Comparison of ENCODE assay signal across 8 cellular contexts in the genomic region with DNA sequence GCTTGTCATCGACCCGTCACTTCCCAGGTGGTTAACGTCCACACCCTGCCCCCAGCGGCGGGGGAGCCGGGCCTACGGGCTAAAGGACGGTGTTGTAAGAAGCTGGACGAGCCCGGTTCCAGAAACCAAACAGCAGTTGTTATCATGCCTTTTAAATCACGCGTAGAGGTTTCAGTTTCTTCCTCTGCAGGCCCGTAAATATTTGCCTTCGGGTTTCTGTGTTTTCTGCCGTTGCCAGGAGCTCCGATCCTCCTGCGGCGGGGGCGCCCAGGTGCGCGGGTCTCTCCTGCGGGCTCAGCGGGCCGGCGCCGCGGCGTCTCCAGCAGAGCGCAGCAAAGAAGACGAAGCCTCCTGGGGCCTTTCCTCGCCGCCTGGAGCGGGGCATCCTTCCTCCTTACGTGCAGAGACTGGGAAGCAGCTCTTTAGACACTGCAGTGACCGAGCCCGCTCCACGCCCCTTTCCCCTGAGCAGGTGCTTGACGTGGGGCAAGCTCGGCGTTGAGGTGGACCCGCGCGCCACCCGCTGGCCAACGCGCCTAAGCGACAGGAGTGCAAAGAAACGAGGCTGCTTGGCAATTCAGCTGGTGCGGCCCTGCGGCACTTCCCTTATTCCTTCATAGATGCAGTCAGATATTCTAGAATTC. TPM values are rescaled to one million over a fixed set of nuclear protein-coding genes. Genes with fewer than 3 reads are reported as not detected.
DNase-seq lines count a peak whose midpoint lies in the region; ATAC-seq and TF ChIP-seq lines count a peak whose summit lies in the region.

No MANE protein-coding gene starts in this region.

- H3K27ac ChIP-seq in ectodermal cell (ENCODE audit: insufficient read depth, low read depth, low read length, poor library complexity, severe bottlenecking), result no peak overlapping the region

- CTCF ChIA-PET in BJ (lab: Yijun Ruan, JAX), result interaction anchor here (0.7 to 3.5 kb wide), 31 partner anchors 8 to 830 kb away, joined by 3 to 67 read pairs (median 5); a partner anchor contains a TSS
- CTCF ChIA-PET in activated CD4-positive, alpha-beta memory T cell treated with anti-CD3 and anti-CD28 coated beads, Interleukin-2, amount 10 ng/mL, durations not matched to agents 7 days and 5 days (lab: Charles Lee), result interaction anchor here (0.6 to 2.6 kb wide), 39 partner anchors 8 to 854 kb away, joined by 3 to 33 read pairs (median 4); a partner anchor contains a TSS

- no peaks in the 10 kb centered on the region for H3K9me3 ChIP-seq in ectodermal cell (ENCODE audit: control insufficient read depth, low read length)

- H3K27me3 Mint-ChIP-seq in activated CD4-positive, alpha-beta memory T cell treated with anti-CD3 and anti-CD28 coated beads, Interleukin-2, amount 10 ng/mL, durations not matched to agents 7 days and 5 days, result peaks cover 64% of the 10 kb centered on the region

- DNase-seq in BJ (ENCODE audit: low read depth), result no peak
- peak; percentile 93 for DNase-seq in NCI-H748 (lab: John Stamatoyannopoulos, UW; ENCODE audit: unreplicated experiment)
- peak; percentile 78 for DNase-seq in activated CD4-positive, alpha-beta memory T cell treated with anti-CD3 and anti-CD28 coated beads, Interleukin-2, amount 10 ng/mL, durations not matched to agents 7 days and 5 days
- peak; percentile 74 to 75 for DNase-seq in lung microvascular endothelial cell (ENCODE audit: low read depth in 2 of 2)
- DNase-seq in stimulated activated CD4-positive, alpha-beta T cell treated with anti-CD3 and anti-CD28 coated beads, TNF-alpha, amount 100 ng/mL, for 4 hours (ENCODE audit: low read depth in 3 of 3), result peak; percentile 52 to 58 (median 54)

- WGBS in ectodermal cell, 2 experiments, result 4 to 5% methylated on average over 50 of the region's 50 CpGs

- no peak overlapping the region for H3K27ac Mint-ChIP-seq in activated CD4-positive, alpha-beta memory T cell treated with anti-CD3 and anti-CD28 coated beads, Interleukin-2, amount 10 ng/mL, durations not matched to agents 7 days and 5 days

- H3K36me3 ChIP-seq in BJ (ENCODE audit: control insufficient read depth, insufficient read depth, low read length) (no peaks in the 10 kb centered on the region), ectodermal cell (ENCODE audit: control insufficient read depth, insufficient read depth, low read length) (no peaks in the 10 kb centered on the region)

- H3K36me3 Mint-ChIP-seq in activated CD4-positive, alpha-beta memory T cell treated with anti-CD3 and anti-CD28 coated beads, Interleukin-2, amount 10 ng/mL, durations not matched to agents 7 days and 5 days (ENCODE audit: low read depth), result no peaks in the 10 kb centered on the region

- peak; percentile 87 for TF ChIP-seq CTCF in BJ (IDR thresholded peaks at IDR 0.05; ENCODE audit: insufficient read depth, low read depth, low read length)

- ATAC-seq in GM19372 (IDR thresholded peaks at IDR 0.05; ENCODE audit: low read depth, unreplicated experiment), result peak; percentile 97
- ATAC-seq in HG03469 (IDR thresholded peaks at IDR 0.05; ENCODE audit: unreplicated experiment), result peak; percentile 74

- H3K4me3 ChIP-seq in BJ (ENCODE audit: low read depth, low read length), result peak overlapping the region; percentile 36
- peak overlapping the region; percentile 41 for H3K4me3 ChIP-seq in ectodermal cell (ENCODE audit: insufficient read depth, low read depth, low read length)

- POLR2A ChIA-PET in BJ (lab: Charles Lee), result interaction anchor here (1.0 kb wide), 1 partner anchor 12 kb away, joined by 3 read pairs; no protein-coding TSS in a partner anchor
- POLR2A ChIA-PET in activated CD4-positive, alpha-beta memory T cell treated with anti-CD3 and anti-CD28 coated beads, Interleukin-2, amount 10 ng/mL, durations not matched to agents 7 days and 5 days (lab: Charles Lee), result interaction anchor here (0.8 to 1.1 kb wide), 3 partner anchors 9 to 542 kb away, joined by 3 to 4 read pairs (median 3); a partner anchor contains a TSS

- H3K27me3 ChIP-seq in BJ (ENCODE audit: control insufficient read depth, insufficient read depth, low read length) (peaks cover 1% of the 10 kb centered on the region; the same call in 1 of the 2 replicates), ectodermal cell (ENCODE audit: control insufficient read depth, insufficient read depth, low read length, poor library complexity, severe bottlenecking) (peaks cover 27% of the 10 kb centered on the region)

- H3K4me1 Mint-ChIP-seq in activated CD4-positive, alpha-beta memory T cell treated with anti-CD3 and anti-CD28 coated beads, Interleukin-2, amount 10 ng/mL, durations not matched to agents 7 days and 5 days, result peaks cover 2% of the 10 kb centered on the region

- peak overlapping the region; percentile 31 for H3K4me3 Mint-ChIP-seq in activated CD4-positive, alpha-beta memory T cell treated with anti-CD3 and anti-CD28 coated beads, Interleukin-2, amount 10 ng/mL, durations not matched to agents 7 days and 5 days

- H3K4me1 ChIP-seq in ectodermal cell (ENCODE audit: control insufficient read depth, insufficient read depth, low read length), result no peaks in the 10 kb centered on the region

- H3K9me3 Mint-ChIP-seq in activated CD4-positive, alpha-beta memory T cell treated with anti-CD3 and anti-CD28 coated beads, Interleukin-2, amount 10 ng/mL, durations not matched to agents 7 days and 5 days, result no peaks in the 10 kb centered on the region

RNA-seq across cellular contexts. Expression of a gene that starts 21.8 kb away (rescaled TPM):
- polyA plus RNA-seq in BJ (2011; rRNA removed), result 23.2 and 37.4 TPM in 2 replicates
- 15.2 and 25.4 TPM in 2 replicates for polyA minus RNA-seq in BJ (2011; rRNA and poly(A)+ RNA removed)
- total RNA-seq in activated CD4-positive, alpha-beta memory T cell treated with anti-CD3 and anti-CD28 coated beads, Interleukin-2, amount 10 ng/mL, durations not matched to agents 7 days and 5 days, result 10 to 100 TPM; 41.6 to 43.0 TPM
- polyA plus RNA-seq in ectodermal cell (2013, experiment 1 of 4), result 59.0 TPM
- 60.0 TPM for polyA plus RNA-seq in ectodermal cell (2013, experiment 2 of 4)
- polyA plus RNA-seq in ectodermal cell (2013, experiment 3 of 4), result 47.2 TPM
- polyA plus RNA-seq in ectodermal cell (2013, experiment 4 of 4), result 54.7 TPM
- 41.0 and 50.0 TPM in 2 replicates for total RNA-seq in lung microvascular endothelial cell
